ENCODE assay signal across 8 cellular contexts in the genomic region with DNA sequence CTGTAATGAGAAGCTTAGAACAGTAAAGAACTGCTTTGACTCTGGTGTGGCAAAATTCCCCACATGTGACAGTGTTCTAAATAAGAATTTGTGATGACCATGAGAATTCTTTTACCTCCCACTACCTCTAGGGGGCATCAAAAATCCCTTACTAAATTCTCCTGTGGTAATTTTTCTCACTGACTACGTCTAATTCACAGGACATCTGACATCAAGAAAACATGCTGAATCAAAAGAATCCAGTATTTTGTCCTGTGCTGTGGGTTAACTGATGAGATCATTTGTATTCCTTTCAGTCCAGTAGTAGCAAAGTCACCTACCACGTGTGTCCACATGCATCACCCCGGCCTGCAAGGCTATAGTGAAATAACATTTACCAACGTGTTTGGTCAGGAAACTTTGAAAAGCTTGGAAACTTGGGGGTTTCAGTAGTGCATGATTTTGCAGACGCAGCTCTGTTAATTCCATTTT.
DNase-seq lines count a peak whose midpoint lies in the region; ATAC-seq and TF ChIP-seq lines count a peak whose summit lies in the region.

No MANE protein-coding gene starts in this region.

- 69% methylated on average over 5 of the region's 5 CpGs for WGBS in liver

- ATAC-seq in HG02852 (IDR thresholded peaks at IDR 0.05; ENCODE audit: unreplicated experiment) (no peak), HG03135 (IDR thresholded peaks at IDR 0.05; ENCODE audit: unreplicated experiment) (no peak)

- TF ChIP-seq CTCF in Caco-2 (IDR thresholded peaks at IDR 0.05; ENCODE audit: insufficient read depth in 1 of 2, low read depth in 1 of 2, low read length in 1 of 2, severe bottlenecking in 1 of 2, unreplicated experiment in 1 of 2) (peak; percentile 77), GM20000 (IDR thresholded peaks at IDR 0.05; ENCODE audit: extremely low read depth, missing control alignments) (peak; percentile 42), liver (IDR thresholded peaks at IDR 0.05; ENCODE audit: low read depth, low read length, missing input control) (peak; percentile 55)

- H3K4me3 ChIP-seq in Caco-2 (ENCODE audit: low read depth, low read length) (no peak overlapping the region), liver (ENCODE audit: low read depth in 1 of 3, low read length in 3 of 3) (no peak overlapping the region)

- H3K4me1 Mint-ChIP-seq in Caco-2 (ENCODE audit: low read depth, unreplicated experiment) = peaks cover 14% of the 10 kb centered on the region

- H3K27me3 Mint-ChIP-seq in Caco-2 (ENCODE audit: insufficient read depth, unreplicated experiment) = no peaks in the 10 kb centered on the region

- CTCF ChIA-PET in Caco-2 (lab: Charles Lee) = interaction anchor here (2.7 kb wide), 1 partner anchor 63 kb away, joined by 9 read pairs; no protein-coding TSS in a partner anchor

- no peak overlapping the region for H3K9ac ChIP-seq in liver (ENCODE audit: low read depth in 1 of 2, low read length in 2 of 2)

- POLR2A ChIA-PET in Caco-2 (lab: Charles Lee) = no interaction called here

- H3K27ac ChIP-seq in liver (ENCODE audit: low read depth in 1 of 2, low read length in 2 of 2) = no peak overlapping the region

- H3K36me3 ChIP-seq in Caco-2 (ENCODE audit: control insufficient read depth, insufficient read depth, low read length) = peaks cover 2% of the 10 kb centered on the region; the same call in 1 of the 2 replicates
- peaks cover 0 to 9% (median 2%) of the 10 kb centered on the region in 4 donors for H3K36me3 ChIP-seq in liver (ENCODE audit: control insufficient read depth in 4 of 4, insufficient read depth in 3 of 4, low read depth in 1 of 4, low read length in 3 of 4)

- no peaks in the 10 kb centered on the region for H3K9me3 ChIP-seq in Caco-2
- H3K9me3 ChIP-seq in liver (ENCODE audit: control insufficient read depth in 4 of 4, low read length in 3 of 4) = no peaks in the 10 kb centered on the region

- peak; percentile 73 to 80 for TF ChIP-seq RAD21 in liver (IDR thresholded peaks at IDR 0.05)

- no peaks in the 10 kb centered on the region for H3K4me1 ChIP-seq in Caco-2
- no peaks in the 10 kb centered on the region for H3K4me1 ChIP-seq in liver (ENCODE audit: control insufficient read depth in 4 of 4, insufficient read depth in 4 of 4, low read length in 3 of 4)

- H3K4me3 Mint-ChIP-seq in Caco-2 (ENCODE audit: unreplicated experiment) = no peak overlapping the region

- DNase-seq in Caco-2 (peak in 1 of 2 experiments; percentile 59), GM20000 (ENCODE audit: low spot score) (peak; percentile 57), NCI-H2227 treated with DMSO at 0.1 percent for 48 hours (lab: John Stamatoyannopoulos, UW) (peak; percentile 6), cortex of kidney (lab: John Stamatoyannopoulos, UW) (no peak)
- peak; percentile 1 for DNase-seq in central memory CD4-positive, alpha-beta T cell

- no peaks in the 10 kb centered on the region for H3K9me3 Mint-ChIP-seq in Caco-2 (ENCODE audit: unreplicated experiment)

- intact Hi-C loops in Caco-2 (cut with micrococcal nuclease; ENCODE audit: unreplicated experiment) = loop anchor here (1.0 kb wide), 1 partner anchor 63 kb away; no protein-coding TSS in a partner anchor

- no peaks in the 10 kb centered on the region for H3K27me3 ChIP-seq in Caco-2 (replicated peaks; ENCODE audit: control insufficient read depth, insufficient read depth, low read length)
- H3K27me3 ChIP-seq in liver (ENCODE audit: control insufficient read depth in 4 of 4, insufficient read depth in 4 of 4, low read length in 3 of 4) = no peaks in the 10 kb centered on the region

- BruUV-seq in Caco-2 (replicated peaks; lab: Mats Ljungman, UMichigan) = no TSS peak

- H3K36me3 Mint-ChIP-seq in Caco-2 (ENCODE audit: insufficient read depth, unreplicated experiment) = peaks cover 52% of the 10 kb centered on the region

- no peak overlapping the region for H3K27ac Mint-ChIP-seq in Caco-2 (ENCODE audit: unreplicated experiment)

TF ChIP-seq in liver, 16 proteins besides CTCF, POLR2A, EP300 and RAD21:
- TF ChIP-seq REST (IDR thresholded peaks at IDR 0.05) (no peak), SP1 (IDR thresholded peaks at IDR 0.05) (no peak), FOXA1 (IDR thresholded peaks at IDR 0.05) (no peak), JUND (IDR thresholded peaks at IDR 0.05) (no peak), NR2F2 (IDR thresholded peaks at IDR 0.05) (no peak), HNF4A (conservative IDR thresholded peaks at IDR 0.05) (no peak), RXRA (IDR thresholded peaks at IDR 0.05) (no peak), ZBTB33 (IDR thresholded peaks at IDR 0.05) (no peak), EGR1 (IDR thresholded peaks at IDR 0.05; ENCODE audit: low read depth in 2 of 2) (no peak), MAX (IDR thresholded peaks at IDR 0.05) (no peak)
